13 cellular contexts compared by ENCODE assay signal in genomic region chr10:62015994-62016393, GRCh38.
A peak's percentile ranks its signal among the peaks of the same experiment; 100 is the strongest.
DNase-seq lines count a peak whose midpoint lies in the region; ATAC-seq and TF ChIP-seq lines count a peak whose summit lies in the region.
"Had no signal": no experiment of that assay in that cellular context is flagged by ENCODE, and none has a peak within 500 bp of the region (broad histone marks: within the 10 kb centered on the region; RNA-seq: fewer than 3 reads in every experiment).

No MANE protein-coding gene starts in this region.

- intact Hi-C loops in Right ventricle myocardium superior (cut with DNase I) (no loop called here), cardiac septum (cut with DNase I) (loop anchor here (5.0 kb wide), 1 partner anchor 114 kb away; the partner anchor contains the start of gene ARID5B), transverse colon (cut with DNase I; ENCODE audit: low total_unique reads) (no loop called here)

- DNase-seq in Right ventricle myocardium superior (no peak), cardiac septum (ENCODE audit: low spot score) (no peak), left kidney (ENCODE audit: low read depth, low spot score) (peak; percentile 39), transverse colon (no peak), WERI-Rb-1 (no peak), SHP77 (lab: John Stamatoyannopoulos, UW) (no peak)
- DNase-seq: activated T-cell treated with anti-CD3 and anti-CD28 coated beads for 4 hours; effector CD8-positive, alpha-beta T cell; glutamatergic neuron; ovary had no signal

- no peak for TF ChIP-seq POLR2A in transverse colon (IDR thresholded peaks at IDR 0.05)
- no peak for TF ChIP-seq POLR2A in GM18505 (IDR thresholded peaks at IDR 0.05; ENCODE audit: borderline replicate concordance, extremely low read depth, insufficient read depth, insufficient read length)

- H3K4me3 ChIP-seq in transverse colon (no peak overlapping the region), WERI-Rb-1 (ENCODE audit: low read depth, low read length) (no peak overlapping the region)
- H3K4me3 ChIP-seq: HAP-1, ovary had no signal

- H3K27me3 ChIP-seq in transverse colon (no peaks in the 10 kb centered on the region), WERI-Rb-1 (ENCODE audit: insufficient read depth, low read depth, severe bottlenecking) (no peaks in the 10 kb centered on the region)
- H3K27me3 ChIP-seq: ovary had no signal

- in situ Hi-C loops in transverse colon (cut with MboI; ENCODE audit: low pct_ligation_motif_present in 1 of 4, low pct_unique_long_range_greater_than_20kb in 1 of 4, low sequenced_read_pairs in 3 of 4) = no loop called here

- peak; percentile 76 for ATAC-seq in Right ventricle myocardium superior (ENCODE audit: poor library complexity)
- ATAC-seq in GM18505 (IDR thresholded peaks at IDR 0.05; ENCODE audit: unreplicated experiment) = no peak

- no peak for TF ChIP-seq EP300 in transverse colon (IDR thresholded peaks at IDR 0.05; ENCODE audit: low read depth)

- peaks cover 19 to 42% (median 23%) of the 10 kb centered on the region in 4 donors for H3K4me1 ChIP-seq in transverse colon

- no peak for TF ChIP-seq CTCF in VCaP (conservative IDR thresholded peaks at IDR 0.05)
- TF ChIP-seq CTCF in transverse colon (IDR thresholded peaks at IDR 0.05) = no peak
- TF ChIP-seq CTCF in WERI-Rb-1 (IDR thresholded peaks at IDR 0.05; ENCODE audit: low read depth, low read length) = no peak

- H3K27ac ChIP-seq in VCaP (peak overlapping the region; percentile 75), transverse colon (peak overlapping the region in 3 of 4 donors; percentile 47 to 84 (median 57)), WERI-Rb-1 (no peak overlapping the region)
- H3K27ac ChIP-seq: ovary had no signal

- no peaks in the 10 kb centered on the region for H3K36me3 ChIP-seq in transverse colon
- H3K36me3 ChIP-seq in WERI-Rb-1 = no peaks in the 10 kb centered on the region
- H3K36me3 ChIP-seq: HAP-1, ovary had no signal

- WGBS in transverse colon (ENCODE audit: low coverage in 1 of 2), 2 donors = 71 to 72% methylated on average over 3 to 6 of the region's 6 CpGs

- H3K9me3 ChIP-seq in transverse colon = no peaks in the 10 kb centered on the region
- H3K9me3 ChIP-seq in WERI-Rb-1 (ENCODE audit: severe bottlenecking) = no peaks in the 10 kb centered on the region
- H3K9me3 ChIP-seq: HAP-1, ovary had no signal
